ENCODE assay signal across 10 cellular contexts in genomic region chr13:60334310-60334709, GRCh38.
"Had no signal": no experiment of that assay in that cellular context is flagged by ENCODE, and none has a peak within 500 bp of the region (broad histone marks: within the 10 kb centered on the region; RNA-seq: fewer than 3 reads in every experiment).

No MANE protein-coding gene starts in this region.

- FAIRE-seq: H1, H54, HepG2 had no signal

- H3K4me3 ChIP-seq: GM23338 had no signal

- H3K4me1 Mint-ChIP-seq: IgD-negative memory B cell had no signal

- H3K4me3 Mint-ChIP-seq: GM23338, H9, HFFc6, IgD-negative memory B cell had no signal

- H3K27ac Mint-ChIP-seq: GM23338, H9, HFFc6, IgD-negative memory B cell had no signal

- DNase-seq: H9, HCEC 1CT, HFFc6, KBM-7 had no signal

- H2AFZ ChIP-seq: GM23338 had no signal

- ATAC-seq: GM23338, HepG2 had no signal

- H3K27ac ChIP-seq: HL-60 had no signal

- H3K4me2 ChIP-seq: GM23338 had no signal
